In genomic region chr9:107976767-107977166, GRCh38 we compare ENCODE assay signal across 20 cellular contexts.
A peak's percentile ranks its signal among the peaks of the same experiment; 100 is the strongest.
DNase-seq lines count a peak whose midpoint lies in the region; ATAC-seq, FAIRE-seq and TF ChIP-seq lines count a peak whose summit lies in the region.
"Had no signal": no experiment of that assay in that cellular context is flagged by ENCODE, and none has a peak within 500 bp of the region (broad histone marks: within the 10 kb centered on the region; RNA-seq: fewer than 3 reads in every experiment).

No MANE protein-coding gene starts in this region.

- no peaks in the 10 kb centered on the region for H3K36me3 ChIP-seq in adrenal gland (replicated peaks in 1 of 2)
- no peaks in the 10 kb centered on the region for H3K36me3 ChIP-seq in left ventricle myocardium inferior

- WGBS in adrenal gland, 4 donors, result 22 to 90% (median 34%) methylated on average over 1 of the region's 1 CpG; no CpG with 5 or more reads in 1 of the 4 donors

- H3K4me1 ChIP-seq in adrenal gland (replicated peaks in 1 of 2) (peaks cover 0 to under 1% of the 10 kb centered on the region in 2 donors), left ventricle myocardium inferior (peaks cover 18% of the 10 kb centered on the region)

- TF ChIP-seq CTCF in adrenal gland (IDR thresholded peaks at IDR 0.05) (no peak), left ventricle myocardium inferior (IDR thresholded peaks at IDR 0.05; ENCODE audit: borderline replicate concordance) (no peak)

- H3K27ac ChIP-seq in adrenal gland, result no peak overlapping the region
- H3K27ac ChIP-seq in left ventricle myocardium inferior (replicated peaks), result peak overlapping the region; percentile 34

- DNase-seq in AG20443 (ENCODE audit: low spot score) (peak; percentile 72), adrenal gland (peak in 6 of 7 donors; percentile 34 to 69 (median 44)), left ventricle myocardium inferior (peak; percentile 72), sciatic nerve (ENCODE audit: low spot score) (no peak), NCI-H2029 treated with DMSO at 0.1 percent for 48 hours (lab: John Stamatoyannopoulos, UW) (no peak), GM12891 (ENCODE audit: insufficient read length, low spot score) (no peak), NAMALWA (ENCODE audit: low spot score) (no peak)
- no peak for DNase-seq in effector CD4-positive, alpha-beta T cell
- DNase-seq: ACHN; activated CD8-positive, alpha-beta T cell treated with anti-CD3 and anti-CD28 coated beads for 36 hours; HCEC 1CT; KG1; natural killer cell; NCI-H146; SIG-M5; stimulated activated naive CD8-positive, alpha-beta T cell treated with anti-CD3 and anti-CD28 coated beads, Interleukin-15, amount 100 ng/mL, for 72 hours had no signal

- H3K4me3 ChIP-seq in adrenal gland, result no peak overlapping the region
- no peak overlapping the region for H3K4me3 ChIP-seq in left ventricle myocardium inferior

- ATAC-seq in sciatic nerve, result peak; percentile 85
- ATAC-seq: activated CD8-positive, alpha-beta T cell treated with anti-CD3 and anti-CD28 coated beads for 36 hours; activated T-helper 17 cell treated with anti-CD3 and anti-CD28 coated beads, Interleukin-2, amount 50 U/mL, for 72 hours; stimulated activated naive CD8-positive, alpha-beta T cell treated with anti-CD3 and anti-CD28 coated beads, Interleukin-15, amount 100 ng/mL, for 72 hours had no signal

- no peak for FAIRE-seq in GM12891 (lab: Jason Lieb, UNC)
- FAIRE-seq: frontal cortex, islet of Langerhans, TTC549 had no signal

- TF ChIP-seq POLR2A in adrenal gland (IDR thresholded peaks at IDR 0.05), result no peak
- no peak for TF ChIP-seq POLR2A in GM12891 (IDR thresholded peaks at IDR 0.05; ENCODE audit: low read depth, low read length)

- intact Hi-C loops in adrenal gland (cut with DNase I) (no loop called here), left ventricle myocardium inferior (cut with micrococcal nuclease) (no loop called here), sciatic nerve (cut with DNase I) (no loop called here)

- H3K27me3 ChIP-seq in adrenal gland (no peaks in the 10 kb centered on the region), left ventricle myocardium inferior (ENCODE audit: low read depth) (no peaks in the 10 kb centered on the region)

- H3K9me3 ChIP-seq in adrenal gland (replicated peaks in 1 of 3), result no peaks in the 10 kb centered on the region
- H3K9me3 ChIP-seq in left ventricle myocardium inferior (replicated peaks), result no peaks in the 10 kb centered on the region

TF ChIP-seq in GM12891, 5 proteins besides CTCF, POLR2A, EP300 and RAD21:
- TF ChIP-seq POU2F2 (IDR thresholded peaks at IDR 0.05; ENCODE audit: low read depth, low read length), result no peak
- no peak for TF ChIP-seq POLR2AphosphoS5 (IDR thresholded peaks at IDR 0.05; ENCODE audit: low read depth, low read length)
- TF ChIP-seq TAF1 (IDR thresholded peaks at IDR 0.05; ENCODE audit: low read depth, low read length), result no peak
- no peak for TF ChIP-seq SPI1 (IDR thresholded peaks at IDR 0.05; ENCODE audit: low read depth, low read length)

Comparison
In these comparisons a context has a peak if more than half of its experiments do, and no peak if none do; other contexts are left out.
1. DNase-seq: peak in AG20443 (single experiment), adrenal gland (6 of 7) and left ventricle myocardium inferior (single experiment); none in sciatic nerve (single experiment), effector CD4-positive, alpha-beta T cell (single experiment), NCI-H2029 treated with DMSO at 0.1 percent for 48 hours (single experiment), GM12891 (single experiment) and NAMALWA (single experiment).